19 cellular contexts compared by ENCODE assay signal in genomic region chr4:160495356-160495755, GRCh38.
"Had no signal": no experiment of that assay in that cellular context is flagged by ENCODE, and none has a peak within 500 bp of the region (broad histone marks: within the 10 kb centered on the region; RNA-seq: fewer than 3 reads in every experiment).

No MANE protein-coding gene starts in this region.

- H3K36me3 ChIP-seq: MG63, SJSA1 had no signal

- H3K4me1 ChIP-seq: SJSA1 had no signal

- H3K27ac ChIP-seq: SJSA1 had no signal

- H3K27me3 ChIP-seq: SJSA1 had no signal

- DNase-seq: KBM-7; MG63; NCI-H1092; NCI-H1105 treated with DMSO at 0.1 percent for 48 hours; NCI-H1417 treated with DMSO at 0.1 percent for 48 hours; NCI-H146; NCI-H1694 treated with DMSO at 0.1 percent for 48 hours; NCI-H1930; NCI-H2081; NCI-H2107; NCI-H2227 treated with DMSO at 0.1 percent for 48 hours; NCI-H524; NCI-H69; NCI-H774; NK-92 treated with Interleukin-12 subunit alpha and Interleukin-12 subunit beta, amount 100 ng/mL, for 24 hours; Right ventricle myocardium superior; RPMI8226; SIG-M5 had no signal

- H3K4me3 ChIP-seq: MG63, SJSA1 had no signal
